In the genomic region with DNA sequence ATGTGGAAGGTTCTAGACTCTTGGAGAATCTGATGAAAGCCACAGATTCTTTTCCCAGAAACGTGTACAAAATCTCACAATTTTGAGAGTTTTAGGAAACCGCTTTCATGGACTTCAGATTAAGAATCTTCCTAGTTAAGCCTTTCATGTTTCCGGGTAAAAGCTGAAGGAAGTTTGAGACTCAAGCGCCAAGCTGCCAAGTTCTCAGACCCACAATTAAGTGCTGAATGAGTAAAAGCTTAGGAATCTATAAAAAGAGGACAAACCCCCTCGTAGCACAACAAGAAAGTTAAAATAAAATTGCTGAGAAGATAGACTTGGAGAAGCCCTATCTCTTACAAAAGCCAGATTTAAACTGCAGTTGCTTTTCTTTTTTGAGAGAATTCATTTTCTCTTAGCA, we compare ENCODE assay signal across 17 cellular contexts.
DNase-seq lines count a peak whose midpoint lies in the region; ATAC-seq, FAIRE-seq and TF ChIP-seq lines count a peak whose summit lies in the region.
"Had no signal": no experiment of that assay in that cellular context is flagged by ENCODE, and none has a peak within 500 bp of the region (broad histone marks: within the 10 kb centered on the region; RNA-seq: fewer than 3 reads in every experiment).

No MANE protein-coding gene starts in this region.

- H3K36me3 ChIP-seq in SK-N-SH (replicated peaks in 1 of 2; ENCODE audit: control insufficient read depth in 1 of 2, insufficient read depth in 2 of 2, low read length in 1 of 2) = no peaks in the 10 kb centered on the region
- no peaks in the 10 kb centered on the region for H3K36me3 ChIP-seq in astrocyte (ENCODE audit: insufficient read depth, low read length)
- no peaks in the 10 kb centered on the region for H3K36me3 ChIP-seq in smooth muscle cell (ENCODE audit: low read depth)

- no peak overlapping the region for H3K4me3 Mint-ChIP-seq in astrocyte (ENCODE audit: unreplicated experiment)

- H3K27ac Mint-ChIP-seq in astrocyte (ENCODE audit: unreplicated experiment) = no peak overlapping the region

- no peak for DNase-seq in SK-N-SH
- DNase-seq in astrocyte (ENCODE audit: low read depth) = peak; percentile 50
- DNase-seq in fibroblast of peridontal ligament (ENCODE audit: extremely low read depth) = peak; percentile 49
- DNase-seq in smooth muscle cell (lab: John Stamatoyannopoulos, UW; ENCODE audit: unreplicated experiment) = no peak
- DNase-seq in NCI-H2081 (lab: John Stamatoyannopoulos, UW) = no peak
- DNase-seq in hypothalamus (lab: John Stamatoyannopoulos, UW) = no peak
- no peak for DNase-seq in cerebellar nuclear complex (lab: John Stamatoyannopoulos, UW)
- DNase-seq: COR-L47, DMS153, H7, NCI-H2081 treated with DMSO at 0.1 percent for 48 hours, NCI-H2227 treated with DMSO at 0.1 percent for 48 hours, NCI-H526 had no signal

- H3K9me3 Mint-ChIP-seq in astrocyte (ENCODE audit: unreplicated experiment) = peaks cover 2% of the 10 kb centered on the region

- WGBS in SK-N-SH (ENCODE audit: low lambda C conversion rate) = 55% methylated on average over 5 of the region's 5 CpGs
- 42% methylated on average over 5 of the region's 5 CpGs for WGBS in smooth muscle cell (ENCODE audit: low lambda C conversion rate)

- H3K36me3 Mint-ChIP-seq in astrocyte (ENCODE audit: low read depth, unreplicated experiment) = no peaks in the 10 kb centered on the region

- CTCF ChIA-PET in SK-N-SH (lab: Yijun Ruan, JAX) = interaction anchor here (1.3 kb wide), 1 partner anchor 12 kb away, joined by 3 read pairs; no protein-coding TSS in a partner anchor

- H3K4me2 ChIP-seq in SK-N-SH = no peak overlapping the region
- H3K4me2 ChIP-seq in astrocyte (ENCODE audit: low read length) = peak overlapping the region; percentile 1
- no peak overlapping the region for H3K4me2 ChIP-seq in smooth muscle cell

- peaks cover 5% of the 10 kb centered on the region for H3K27me3 Mint-ChIP-seq in astrocyte (ENCODE audit: low read depth, unreplicated experiment)

- no peak for ATAC-seq in SK-N-SH treated with all-trans-retinoic acid at 6 μM for 48 hours

- TF ChIP-seq RAD21 in SK-N-SH (IDR thresholded peaks at IDR 0.05; ENCODE audit: low read length) = no peak

- no peaks in the 10 kb centered on the region for H4K20me1 ChIP-seq in SK-N-SH (ENCODE audit: insufficient read depth)
- H4K20me1 ChIP-seq in astrocyte (ENCODE audit: insufficient read depth, low read length) = no peaks in the 10 kb centered on the region
- no peaks in the 10 kb centered on the region for H4K20me1 ChIP-seq in smooth muscle cell (ENCODE audit: low read depth)

- H2AFZ ChIP-seq in SK-N-SH (ENCODE audit: low read depth) (0 out of 2 replicates have a peak overlapping the region, but pooled peaks have one; percentile 1), astrocyte (ENCODE audit: low read depth, low read length) (no peak overlapping the region), smooth muscle cell (ENCODE audit: low read depth) (peak overlapping the region; percentile 60)

- no peak for TF ChIP-seq CTCF in SK-N-SH (IDR thresholded peaks at IDR 0.05)
- TF ChIP-seq CTCF in astrocyte (IDR thresholded peaks at IDR 0.05; ENCODE audit: insufficient read depth, low read depth, low read length) = no peak
- no peak for TF ChIP-seq CTCF in smooth muscle cell (IDR thresholded peaks at IDR 0.05; ENCODE audit: borderline replicate concordance, insufficient read depth, poor library complexity, severe bottlenecking)

- no peaks in the 10 kb centered on the region for H3K9me2 ChIP-seq in SK-N-SH

- no peak overlapping the region for H3K4me3 ChIP-seq in SK-N-SH (ENCODE audit: low read depth in 2 of 2, low read length in 1 of 2)
- no peak overlapping the region for H3K4me3 ChIP-seq in astrocyte (ENCODE audit: insufficient read depth, low read depth, low read length)
- H3K4me3 ChIP-seq in smooth muscle cell = no peak overlapping the region

- POLR2A ChIA-PET in SK-N-SH (lab: Yijun Ruan, JAX) = no interaction called here

- H3K27me3 ChIP-seq in SK-N-SH (ENCODE audit: insufficient read depth) (no peaks in the 10 kb centered on the region), astrocyte (ENCODE audit: insufficient read depth, low read length) (no peaks in the 10 kb centered on the region), smooth muscle cell (ENCODE audit: low read depth) (no peaks in the 10 kb centered on the region)

- TF ChIP-seq EP300 in SK-N-SH (IDR thresholded peaks at IDR 0.05; ENCODE audit: borderline replicate concordance in 1 of 2, low read depth in 1 of 2, low read length in 1 of 2) = no peak

- no peaks in the 10 kb centered on the region for H3K9me3 ChIP-seq in SK-N-SH
- no peaks in the 10 kb centered on the region for H3K9me3 ChIP-seq in astrocyte (ENCODE audit: insufficient read depth, low read depth, low read length)
- H3K9me3 ChIP-seq in smooth muscle cell (replicated peaks; ENCODE audit: low read depth) = no peaks in the 10 kb centered on the region

- H3K27ac ChIP-seq in SK-N-SH (ENCODE audit: low read depth in 2 of 2, low read length in 1 of 2) (no peak overlapping the region), astrocyte (ENCODE audit: low read depth, low read length) (no peak overlapping the region), smooth muscle cell (ENCODE audit: low read depth) (peak overlapping the region; percentile 48)
- H3K27ac ChIP-seq: 22Rv1, C4-2B, RWPE1 had no signal

- peaks cover 15% of the 10 kb centered on the region for H3K4me1 Mint-ChIP-seq in astrocyte (ENCODE audit: low read depth, unreplicated experiment)

- H3F3A ChIP-seq in SK-N-SH (replicated peaks; ENCODE audit: insufficient read depth) = no peaks in the 10 kb centered on the region
- H3F3A ChIP-seq in smooth muscle cell (ENCODE audit: low read depth) = no peaks in the 10 kb centered on the region

- H3K4me1 ChIP-seq in SK-N-SH (ENCODE audit: control insufficient read depth in 1 of 2, insufficient read depth in 2 of 2, low read depth in 1 of 2, low read length in 1 of 2) (peaks cover 0 to 2% of the 10 kb centered on the region in 2 experiments; a peak in 2 of 4 replicates), astrocyte (ENCODE audit: insufficient read depth, low read length) (no peaks in the 10 kb centered on the region), smooth muscle cell (ENCODE audit: low read depth) (no peaks in the 10 kb centered on the region)

- H3K9ac ChIP-seq in SK-N-SH = no peak overlapping the region
- H3K9ac ChIP-seq in astrocyte (ENCODE audit: low read length) = no peak overlapping the region
- no peak overlapping the region for H3K9ac ChIP-seq in smooth muscle cell (ENCODE audit: low read depth)

- no peaks in the 10 kb centered on the region for H3K79me2 ChIP-seq in SK-N-SH (ENCODE audit: insufficient read depth)
- no peaks in the 10 kb centered on the region for H3K79me2 ChIP-seq in astrocyte (ENCODE audit: insufficient read depth, low read length)
- no peaks in the 10 kb centered on the region for H3K79me2 ChIP-seq in smooth muscle cell (ENCODE audit: low read depth)

- no peak for FAIRE-seq in astrocyte (lab: Jason Lieb, UNC)

TF ChIP-seq in SK-N-SH, 30 proteins besides CTCF, POLR2A, EP300 and RAD21 (continues in another document):
- TF ChIP-seq RXRA (IDR thresholded peaks at IDR 0.05; ENCODE audit: borderline replicate concordance, low read depth) (no peak), NFIC (IDR thresholded peaks at IDR 0.05; ENCODE audit: borderline replicate concordance) (no peak), TCF12 (IDR thresholded peaks at IDR 0.05) (no peak), TAF1 (IDR thresholded peaks at IDR 0.05; ENCODE audit: borderline replicate concordance, low read depth, low read length) (no peak), ELF1 (IDR thresholded peaks at IDR 0.05) (no peak), GABPA (IDR thresholded peaks at IDR 0.05; ENCODE audit: low read depth) (no peak)

TF ChIP-seq in SK-N-SH treated with all-trans-retinoic acid at 6 μM for 48 hours, 23 proteins besides CTCF, POLR2A, EP300 and RAD21 (continues in another document):
- TF ChIP-seq ZNF70 (CRISPR knock-in tag; IDR thresholded peaks at IDR 0.05) (no peak), GLIS3 (CRISPR knock-in tag; IDR thresholded peaks at IDR 0.05) (no peak), RARB (CRISPR knock-in tag; IDR thresholded peaks at IDR 0.05) (no peak), ZFP30 (CRISPR knock-in tag; IDR thresholded peaks at IDR 0.05) (no peak), ZC3H10 (CRISPR knock-in tag; IDR thresholded peaks at IDR 0.05) (no peak), TOX (CRISPR knock-in tag; IDR thresholded peaks at IDR 0.05; ENCODE audit: borderline replicate concordance) (no peak), ARNTL (CRISPR knock-in tag; IDR thresholded peaks at IDR 0.05; ENCODE audit: borderline replicate concordance, low read depth) (no peak), ZNF565 (CRISPR knock-in tag; conservative IDR thresholded peaks at IDR 0.05; ENCODE audit: low read depth) (no peak), BACH2 (CRISPR knock-in tag; IDR thresholded peaks at IDR 0.05; ENCODE audit: borderline replicate concordance) (no peak), SNAI2 (CRISPR knock-in tag; IDR thresholded peaks at IDR 0.05) (no peak)
- TF ChIP-seq, protein P1, sequence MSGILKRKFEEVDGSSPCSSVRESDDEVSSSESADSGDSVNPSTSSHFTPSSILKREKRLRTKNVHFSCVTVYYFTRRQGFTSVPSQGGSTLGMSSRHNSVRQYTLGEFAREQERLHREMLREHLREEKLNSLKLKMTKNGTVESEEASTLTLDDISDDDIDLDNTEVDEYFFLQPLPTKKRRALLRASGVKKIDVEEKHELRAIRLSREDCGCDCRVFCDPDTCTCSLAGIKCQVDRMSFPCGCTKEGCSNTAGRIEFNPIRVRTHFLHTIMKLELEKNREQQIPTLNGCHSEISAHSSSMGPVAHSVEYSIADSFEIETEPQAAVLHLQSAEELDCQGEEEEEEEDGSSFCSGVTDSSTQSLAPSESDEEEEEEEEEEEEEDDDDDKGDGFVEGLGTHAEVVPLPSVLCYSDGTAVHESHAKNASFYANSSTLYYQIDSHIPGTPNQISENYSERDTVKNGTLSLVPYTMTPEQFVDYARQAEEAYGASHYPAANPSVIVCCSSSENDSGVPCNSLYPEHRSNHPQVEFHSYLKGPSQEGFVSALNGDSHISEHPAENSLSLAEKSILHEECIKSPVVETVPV (CRISPR knock-in tag; IDR thresholded peaks at IDR 0.05) = no peak
- TF ChIP-seq, protein P2, sequence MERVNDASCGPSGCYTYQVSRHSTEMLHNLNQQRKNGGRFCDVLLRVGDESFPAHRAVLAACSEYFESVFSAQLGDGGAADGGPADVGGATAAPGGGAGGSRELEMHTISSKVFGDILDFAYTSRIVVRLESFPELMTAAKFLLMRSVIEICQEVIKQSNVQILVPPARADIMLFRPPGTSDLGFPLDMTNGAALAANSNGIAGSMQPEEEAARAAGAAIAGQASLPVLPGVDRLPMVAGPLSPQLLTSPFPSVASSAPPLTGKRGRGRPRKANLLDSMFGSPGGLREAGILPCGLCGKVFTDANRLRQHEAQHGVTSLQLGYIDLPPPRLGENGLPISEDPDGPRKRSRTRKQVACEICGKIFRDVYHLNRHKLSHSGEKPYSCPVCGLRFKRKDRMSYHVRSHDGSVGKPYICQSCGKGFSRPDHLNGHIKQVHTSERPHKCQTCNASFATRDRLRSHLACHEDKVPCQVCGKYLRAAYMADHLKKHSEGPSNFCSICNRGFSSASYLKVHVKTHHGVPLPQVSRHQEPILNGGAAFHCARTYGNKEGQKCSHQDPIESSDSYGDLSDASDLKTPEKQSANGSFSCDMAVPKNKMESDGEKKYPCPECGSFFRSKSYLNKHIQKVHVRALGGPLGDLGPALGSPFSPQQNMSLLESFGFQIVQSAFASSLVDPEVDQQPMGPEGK (CRISPR knock-in tag; IDR thresholded peaks at IDR 0.05; ENCODE audit: borderline replicate concordance) = no peak

Comparison
In these comparisons a context has a peak if more than half of its experiments do, and no peak if none do; other contexts are left out.
1. DNase-seq: peak in astrocyte (single experiment) and fibroblast of peridontal ligament (single experiment); none in SK-N-SH (single experiment), smooth muscle cell (single experiment), NCI-H2081 (0 of 2), hypothalamus (0 of 51) and cerebellar nuclear complex (0 of 2).